15 cellular contexts compared by ENCODE assay signal in genomic region chr1:150273310-150273709, GRCh38. TPM values are rescaled to one million over a fixed set of nuclear protein-coding genes. Genes with fewer than 3 reads are reported as not detected.
DNase-seq lines count a peak whose midpoint lies in the region; ATAC-seq and TF ChIP-seq lines count a peak whose summit lies in the region.
"Had no signal": no experiment of that assay in that cellular context is flagged by ENCODE, and none has a peak within 500 bp of the region (broad histone marks: within the 10 kb centered on the region; RNA-seq: fewer than 3 reads in every experiment).

No MANE protein-coding gene starts in this region.

- H3K4me3 Mint-ChIP-seq in MCF 10A (ENCODE audit: unreplicated experiment) (no peak overlapping the region), type B pancreatic cell (peak overlapping the region; percentile 84)
- H3K4me3 Mint-ChIP-seq in activated CD4-positive, alpha-beta memory T cell treated with anti-CD3 and anti-CD28 coated beads, Interleukin-2, amount 10 ng/mL, durations not matched to agents 7 days and 5 days: no peak overlapping the region

- H3K9ac ChIP-seq in mesenchymal stem cell (ENCODE audit: low read length): peak overlapping the region; percentile 92

- H2BK120ac ChIP-seq in mesenchymal stem cell (ENCODE audit: low read depth, low read length): no peak overlapping the region

- no peak overlapping the region for H2AK5ac ChIP-seq in mesenchymal stem cell (ENCODE audit: low read length, severe bottlenecking)

- H3K9me3 ChIP-seq in breast epithelium (no peaks in the 10 kb centered on the region), mesenchymal stem cell (ENCODE audit: control insufficient read depth, low read length) (no peaks in the 10 kb centered on the region), OCI-LY7 (ENCODE audit: low read length) (0 out of 2 replicates have a peak, but pooled peaks cover 5% of the 10 kb centered on the region)
- H3K9me3 ChIP-seq: colonic mucosa, prostate gland had no signal

- H3K27ac Mint-ChIP-seq in MCF 10A (ENCODE audit: low read depth, unreplicated experiment): no peak overlapping the region
- no peak overlapping the region for H3K27ac Mint-ChIP-seq in type B pancreatic cell
- no peak overlapping the region for H3K27ac Mint-ChIP-seq in activated CD4-positive, alpha-beta memory T cell treated with anti-CD3 and anti-CD28 coated beads, Interleukin-2, amount 10 ng/mL, durations not matched to agents 7 days and 5 days

- no peak overlapping the region for H2AFZ ChIP-seq in mesenchymal stem cell (ENCODE audit: low read depth, low read length)
- H2AFZ ChIP-seq in OCI-LY7 (ENCODE audit: low read length): no peak overlapping the region

- H4K8ac ChIP-seq in mesenchymal stem cell (ENCODE audit: low read length): no peak overlapping the region

- H4K20me1 ChIP-seq in OCI-LY7 (ENCODE audit: insufficient read depth, low read length): no peaks in the 10 kb centered on the region

- TF ChIP-seq POLR2A in breast epithelium (IDR thresholded peaks at IDR 0.05): no peak

- CTCF ChIA-PET in MCF 10A (lab: Yijun Ruan, JAX): interaction anchor here (0.6 to 1.9 kb wide), 5 partner anchors 8 to 260 kb away, joined by 3 to 12 read pairs (median 10); no protein-coding TSS in a partner anchor
- CTCF ChIA-PET in OCI-LY7 (lab: Charles Lee; ENCODE audit: unreplicated experiment): no interaction called here
- CTCF ChIA-PET in activated CD4-positive, alpha-beta memory T cell treated with anti-CD3 and anti-CD28 coated beads, Interleukin-2, amount 10 ng/mL, durations not matched to agents 7 days and 5 days (lab: Charles Lee): interaction anchor here (0.7 to 1.2 kb wide), 3 partner anchors 8 to 21 kb away, joined by 3 to 9 read pairs (median 3); no protein-coding TSS in a partner anchor

- no peak overlapping the region for H3K4ac ChIP-seq in mesenchymal stem cell (ENCODE audit: low read depth in 1 of 2, low read length in 2 of 2)

- WGBS in mesenchymal stem cell: 77% methylated on average over 1 of the region's 1 CpG

- ATAC-seq in GM21423 (IDR thresholded peaks at IDR 0.05; ENCODE audit: unreplicated experiment): no peak

- peaks cover 5% of the 10 kb centered on the region for H3K36me3 Mint-ChIP-seq in MCF 10A (ENCODE audit: insufficient read depth, unreplicated experiment)
- peaks cover 6% of the 10 kb centered on the region for H3K36me3 Mint-ChIP-seq in type B pancreatic cell
- H3K36me3 Mint-ChIP-seq in activated CD4-positive, alpha-beta memory T cell treated with anti-CD3 and anti-CD28 coated beads, Interleukin-2, amount 10 ng/mL, durations not matched to agents 7 days and 5 days (ENCODE audit: low read depth): peaks cover 17% of the 10 kb centered on the region

- H3K9me3 Mint-ChIP-seq in MCF 10A (ENCODE audit: unreplicated experiment): peaks cover 7% of the 10 kb centered on the region
- H3K9me3 Mint-ChIP-seq in type B pancreatic cell: no peaks in the 10 kb centered on the region
- no peaks in the 10 kb centered on the region for H3K9me3 Mint-ChIP-seq in activated CD4-positive, alpha-beta memory T cell treated with anti-CD3 and anti-CD28 coated beads, Interleukin-2, amount 10 ng/mL, durations not matched to agents 7 days and 5 days

- no peak overlapping the region for H3K23ac ChIP-seq in mesenchymal stem cell (ENCODE audit: low read length in 2 of 2)

- no peak overlapping the region for H2BK12ac ChIP-seq in mesenchymal stem cell (ENCODE audit: low read length in 2 of 2)

- H3K4me1 Mint-ChIP-seq in MCF 10A (ENCODE audit: insufficient read depth, unreplicated experiment): peaks cover 19% of the 10 kb centered on the region
- peaks cover 30% of the 10 kb centered on the region for H3K4me1 Mint-ChIP-seq in type B pancreatic cell (ENCODE audit: unreplicated experiment)
- H3K4me1 Mint-ChIP-seq in activated CD4-positive, alpha-beta memory T cell treated with anti-CD3 and anti-CD28 coated beads, Interleukin-2, amount 10 ng/mL, durations not matched to agents 7 days and 5 days: peaks cover 11% of the 10 kb centered on the region

- POLR2A ChIA-PET in MCF 10A (lab: Yijun Ruan, JAX) (interaction anchor here (1.2 to 6.3 kb wide), 6 partner anchors 6 to 263 kb away, joined by 3 to 111 read pairs (median 6); partner anchors contain the start of genes ANP32E, CIART, OTUD7B and RPRD2), OCI-LY7 (lab: Charles Lee) (interaction anchor here (0.5 to 1.3 kb wide), 5 partner anchors 8 to 723 kb away, joined by 3 to 4 read pairs (median 3); no protein-coding TSS in a partner anchor)
- POLR2A ChIA-PET in activated CD4-positive, alpha-beta memory T cell treated with anti-CD3 and anti-CD28 coated beads, Interleukin-2, amount 10 ng/mL, durations not matched to agents 7 days and 5 days (lab: Charles Lee): interaction anchor here (1.2 to 1.5 kb wide), 3 partner anchors 8 to 17 kb away, joined by 3 to 6 read pairs (median 4); no protein-coding TSS in a partner anchor

- no peak overlapping the region for H4K91ac ChIP-seq in mesenchymal stem cell (ENCODE audit: low read length)

- BruUV-seq in MCF 10A (replicated peaks; lab: Mats Ljungman, UMichigan) (no TSS peak), OCI-LY7 (replicated peaks; lab: Mats Ljungman, UMichigan) (no TSS peak)

- H3K18ac ChIP-seq in mesenchymal stem cell (ENCODE audit: low read depth in 1 of 2, low read length in 2 of 2): no peak overlapping the region

- H2BK5ac ChIP-seq in mesenchymal stem cell (ENCODE audit: low read depth, low read length, poor library complexity, severe bottlenecking): no peak overlapping the region

- no peaks in the 10 kb centered on the region for H3K27me3 Mint-ChIP-seq in MCF 10A (ENCODE audit: insufficient read depth, unreplicated experiment)
- peaks cover 1% of the 10 kb centered on the region for H3K27me3 Mint-ChIP-seq in type B pancreatic cell
- H3K27me3 Mint-ChIP-seq in activated CD4-positive, alpha-beta memory T cell treated with anti-CD3 and anti-CD28 coated beads, Interleukin-2, amount 10 ng/mL, durations not matched to agents 7 days and 5 days: no peaks in the 10 kb centered on the region

- DNase-seq in breast epithelium (ENCODE audit: low spot score in 2 of 2): no peak
- DNase-seq in MCF 10A (ENCODE audit: unreplicated experiment): no peak
- no peak for DNase-seq in mesenchymal stem cell
- DNase-seq in type B pancreatic cell (ENCODE audit: extremely low spot score, unreplicated experiment): no peak
- DNase-seq in OCI-LY7 (ENCODE audit: low spot score): no peak
- DNase-seq in activated CD4-positive, alpha-beta memory T cell treated with anti-CD3 and anti-CD28 coated beads, Interleukin-2, amount 10 ng/mL, durations not matched to agents 7 days and 5 days: no peak
- DNase-seq: activated T-cell treated with anti-CD3 and anti-CD28 coated beads, Interleukin-2, amount 50 U/mL, for 48 hours; colonic mucosa; NCI-H1105; NK-92 treated with Interleukin-12 subunit alpha and Interleukin-12 subunit beta, amount 100 ng/mL, for 24 hours; T-helper 9 cell had no signal

- H3K4me1 ChIP-seq in breast epithelium (no peaks in the 10 kb centered on the region), mesenchymal stem cell (ENCODE audit: control insufficient read depth, insufficient read depth, low read depth, low read length) (peaks cover 3% of the 10 kb centered on the region), OCI-LY7 (ENCODE audit: insufficient read depth, low read length, poor library complexity, severe bottlenecking) (peaks cover 5% of the 10 kb centered on the region)
- H3K4me1 ChIP-seq: colonic mucosa, prostate gland had no signal

- no peaks in the 10 kb centered on the region for H3K79me1 ChIP-seq in mesenchymal stem cell (replicated peaks; ENCODE audit: low read length, poor library complexity, severe bottlenecking)

- H3K27ac ChIP-seq in breast epithelium (peak overlapping the region; percentile 18 to 48), cingulate gyrus (ENCODE audit: low read depth, low read length) (peak overlapping the region; percentile 72), mesenchymal stem cell (ENCODE audit: low read length, poor library complexity, severe bottlenecking) (no peak overlapping the region), OCI-LY7 (ENCODE audit: low read depth, low read length, poor library complexity, severe bottlenecking) (no peak overlapping the region)
- H3K27ac ChIP-seq: colonic mucosa had no signal

- intact Hi-C loops in breast epithelium (cut with DNase I; ENCODE audit: low total_unique reads) (no loop called here), MCF 10A (cut with micrococcal nuclease) (no loop called here), OCI-LY7 (cut with micrococcal nuclease; ENCODE audit: unreplicated experiment) (no loop called here)

- no peaks in the 10 kb centered on the region for H3K36me3 ChIP-seq in breast epithelium
- H3K36me3 ChIP-seq in mesenchymal stem cell (ENCODE audit: control insufficient read depth in 1 of 2, insufficient read depth in 2 of 2, low read depth in 1 of 2, low read length in 2 of 2): peaks cover 0 to 24% of the 10 kb centered on the region in 2 experiments
- no peaks in the 10 kb centered on the region for H3K36me3 ChIP-seq in OCI-LY7 (ENCODE audit: insufficient read depth, low read length)
- H3K36me3 ChIP-seq: colonic mucosa, prostate gland had no signal

- no peak for TF ChIP-seq CTCF in breast epithelium (IDR thresholded peaks at IDR 0.05)
- TF ChIP-seq CTCF in MCF 10A (IDR thresholded peaks at IDR 0.05; ENCODE audit: unreplicated experiment): no peak
- no peak for TF ChIP-seq CTCF in type B pancreatic cell (conservative IDR thresholded peaks at IDR 0.05)
- TF ChIP-seq CTCF in OCI-LY7 (conservative IDR thresholded peaks at IDR 0.05; ENCODE audit: low read length): no peak

- peaks cover 4% of the 10 kb centered on the region; the same call in 1 of the 2 replicates for H3K79me2 ChIP-seq in OCI-LY7 (ENCODE audit: insufficient read depth, low read depth, low read length)

- H3K4me2 ChIP-seq in mesenchymal stem cell (ENCODE audit: low read length, poor library complexity, severe bottlenecking): no peak overlapping the region
- H3K4me2 ChIP-seq in OCI-LY7 (ENCODE audit: low read length): no peak overlapping the region

- peak overlapping the region in 2 of 3 donors; percentile 22 to 50 for H3K4me3 ChIP-seq in breast epithelium
- H3K4me3 ChIP-seq in mesenchymal stem cell (ENCODE audit: insufficient read depth in 1 of 2, low read depth in 1 of 2, low read length in 2 of 2): peak overlapping the region in 1 of 2 experiments; percentile 80
- no peak overlapping the region for H3K4me3 ChIP-seq in OCI-LY7 (ENCODE audit: low read depth, low read length, poor library complexity, severe bottlenecking)
- H3K4me3 ChIP-seq: colonic mucosa had no signal

- H3K14ac ChIP-seq in mesenchymal stem cell (ENCODE audit: low read length in 2 of 2): no peak overlapping the region

- H3K9me2 ChIP-seq in OCI-LY7 (ENCODE audit: insufficient read depth, low read length): no peaks in the 10 kb centered on the region

- H2BK15ac ChIP-seq in mesenchymal stem cell (ENCODE audit: low read depth, poor library complexity, severe bottlenecking): no peak overlapping the region

- H3K27me3 ChIP-seq in breast epithelium (no peaks in the 10 kb centered on the region), mesenchymal stem cell (ENCODE audit: control insufficient read depth in 1 of 2, insufficient read depth in 1 of 2, low read length in 2 of 2) (no peaks in the 10 kb centered on the region)
- H3K27me3 ChIP-seq: colonic mucosa had no signal

RNA-seq across cellular contexts. Expression of gene C1orf54, which starts 0.7 kb away (rescaled TPM):
- 10 to 100 TPM in 2 of 3 donors, 1 to 10 TPM in 1; 9.4 to 24.3 (median 13.6) TPM for total RNA-seq in breast epithelium
- 1.8 and 2.3 TPM in 2 replicates for total RNA-seq in MCF 10A (2022)
- 11.7 TPM for polyA plus RNA-seq in mesenchymal stem cell (2013, experiment 1 of 2)
- 11.4 TPM for polyA plus RNA-seq in mesenchymal stem cell (2013, experiment 2 of 2)
- 3.8 and 29.6 TPM in 2 replicates for total RNA-seq in type B pancreatic cell (ENCODE audit: low replicate concordance)
- 0.44 TPM in 1 of 2 replicates, not detected in the other for total RNA-seq in OCI-LY7 (2014; rRNA removed; shearing (Covaris generic))
- total RNA-seq in OCI-LY7 (2022): 0.61 and 1.5 TPM in 2 replicates
- 1 to 10 TPM; 4.1 TPM for total RNA-seq in activated CD4-positive, alpha-beta memory T cell treated with anti-CD3 and anti-CD28 coated beads, Interleukin-2, amount 10 ng/mL, durations not matched to agents 7 days and 5 days
- total RNA-seq: A172 had no signal

RNA-seq across cellular contexts. Expression of gene APH1A, which starts 4.5 kb away (rescaled TPM):
- total RNA-seq in breast epithelium (100 to 1,000 TPM in 2 of 3 donors, 10 to 100 TPM in 1; 86.9 to 138 (median 104) TPM), MCF 10A (2022) (123 and 154 TPM in 2 replicates), type B pancreatic cell (ENCODE audit: low replicate concordance) (148 and 174 TPM in 2 replicates), OCI-LY7 (2022) (122 and 124 TPM in 2 replicates)
- polyA plus RNA-seq in mesenchymal stem cell (2013, experiment 1 of 2): 79.8 TPM
- polyA plus RNA-seq in mesenchymal stem cell (2013, experiment 2 of 2): 80.8 TPM
- 83.3 and 113 TPM in 2 replicates for total RNA-seq in OCI-LY7 (2014; rRNA removed; shearing (Covaris generic))
- total RNA-seq in activated CD4-positive, alpha-beta memory T cell treated with anti-CD3 and anti-CD28 coated beads, Interleukin-2, amount 10 ng/mL, durations not matched to agents 7 days and 5 days: 100 to 1,000 TPM; 142 to 144 TPM

RNA-seq across cellular contexts. Expression of gene CIART, which starts 9.0 kb away (rescaled TPM):
- total RNA-seq in breast epithelium (1 to 10 TPM; 2.6 to 7.4 (median 4.3) TPM), MCF 10A (2022) (5.0 and 5.2 TPM in 2 replicates), type B pancreatic cell (ENCODE audit: low replicate concordance) (1.4 and 5.1 TPM in 2 replicates), OCI-LY7 (2022) (0.63 and 0.68 TPM in 2 replicates)
- 1.5 TPM for polyA plus RNA-seq in mesenchymal stem cell (2013, experiment 1 of 2)
- polyA plus RNA-seq in mesenchymal stem cell (2013, experiment 2 of 2): 1.5 TPM
- not detected in 2 replicates for total RNA-seq in OCI-LY7 (2014; rRNA removed; shearing (Covaris generic))
- total RNA-seq in activated CD4-positive, alpha-beta memory T cell treated with anti-CD3 and anti-CD28 coated beads, Interleukin-2, amount 10 ng/mL, durations not matched to agents 7 days and 5 days: 1 to 10 TPM; 1.5 to 1.7 TPM

RNA-seq across cellular contexts. Expression of gene CA14, which starts 15.7 kb away (rescaled TPM):
- total RNA-seq in breast epithelium: not detected
- total RNA-seq in MCF 10A (2022): 0.26 TPM in 1 of 2 replicates, not detected in the other
- 0.47 TPM for polyA plus RNA-seq in mesenchymal stem cell (2013, experiment 1 of 2)
- 0.45 TPM for polyA plus RNA-seq in mesenchymal stem cell (2013, experiment 2 of 2)
- 0.43 and 42.9 TPM in 2 replicates for total RNA-seq in type B pancreatic cell (ENCODE audit: low replicate concordance)
- total RNA-seq in OCI-LY7 (2014; rRNA removed; shearing (Covaris generic)): not detected in 2 replicates
- not detected in 2 replicates for total RNA-seq in OCI-LY7 (2022)
- not detected for total RNA-seq in activated CD4-positive, alpha-beta memory T cell treated with anti-CD3 and anti-CD28 coated beads, Interleukin-2, amount 10 ng/mL, durations not matched to agents 7 days and 5 days
- total RNA-seq: A172 had no signal

RNA-seq across cellular contexts. Expression of gene MRPS21, which starts 20.4 kb away (rescaled TPM):
- total RNA-seq in breast epithelium (10 to 100 TPM; 40.5 to 55.1 (median 45.1) TPM), MCF 10A (2022) (133 and 152 TPM in 2 replicates), type B pancreatic cell (ENCODE audit: low replicate concordance) (81.7 and 84.4 TPM in 2 replicates), OCI-LY7 (2022) (74.2 and 75.5 TPM in 2 replicates)
- 88.1 TPM for polyA plus RNA-seq in mesenchymal stem cell (2013, experiment 1 of 2)
- 81.5 TPM for polyA plus RNA-seq in mesenchymal stem cell (2013, experiment 2 of 2)
- total RNA-seq in OCI-LY7 (2014; rRNA removed; shearing (Covaris generic)): 64.8 and 80.0 TPM in 2 replicates
- total RNA-seq in activated CD4-positive, alpha-beta memory T cell treated with anti-CD3 and anti-CD28 coated beads, Interleukin-2, amount 10 ng/mL, durations not matched to agents 7 days and 5 days: 10 to 100 TPM; 67.2 to 68.2 TPM

Comparison
In these comparisons a context has a peak if more than half of its experiments do, and no peak if none do; other contexts are left out.
1. H3K27ac ChIP-seq: peak in breast epithelium (2 of 2) and cingulate gyrus (single experiment); none in mesenchymal stem cell (single experiment) and OCI-LY7 (single experiment).